Comparison of ENCODE assay signal across 14 cellular contexts in genomic region chr15:92606126-92606835, GRCh38. TPM values are rescaled to one million over a fixed set of nuclear protein-coding genes. Genes with fewer than 3 reads are reported as not detected.
A peak's percentile ranks its signal among the peaks of the same experiment; 100 is the strongest.
DNase-seq lines count a peak whose midpoint lies in the region; FAIRE-seq and TF ChIP-seq lines count a peak whose summit lies in the region.
"Had no signal": no experiment of that assay in that cellular context is flagged by ENCODE, and none has a peak within 500 bp of the region (broad histone marks: within the 10 kb centered on the region; RNA-seq: fewer than 3 reads in every experiment).

No MANE protein-coding gene starts in this region.

- intact Hi-C loops in activated T-helper 2 cell treated with anti-CD3 and anti-CD28 coated beads, Interferon-gamma antibody, Interleukin-2, Interleukin-4, amounts not matched to agents 10 μg/mL and 5 μg/mL and 100 μg/mL, durations not matched to agents 14 hours and 24 hours and 36 hours (cut with micrococcal nuclease): no loop called here

- H3K36me3 ChIP-seq in Peyer's patch: no peaks in the 10 kb centered on the region
- H3K36me3 ChIP-seq in neural progenitor cell: no peaks in the 10 kb centered on the region

- H3K9me3 ChIP-seq in Peyer's patch: no peaks in the 10 kb centered on the region
- no peaks in the 10 kb centered on the region for H3K9me3 ChIP-seq in neural progenitor cell (ENCODE audit: low read depth)

- H3K27ac Mint-ChIP-seq in neural progenitor cell: peak overlapping the region; percentile 13
- no peak overlapping the region for H3K27ac Mint-ChIP-seq in activated T-helper 2 cell treated with anti-CD3 and anti-CD28 coated beads, Interferon-gamma antibody, Interleukin-2, Interleukin-4, amounts not matched to agents 10 μg/mL and 5 μg/mL and 100 μg/mL, durations not matched to agents 14 hours and 24 hours and 36 hours

- H3K9ac ChIP-seq in neural progenitor cell: no peak overlapping the region

- peaks cover 10% of the 10 kb centered on the region for H3K27me3 Mint-ChIP-seq in neural progenitor cell (ENCODE audit: insufficient read depth, low read depth)
- peaks cover 5% of the 10 kb centered on the region for H3K27me3 Mint-ChIP-seq in activated T-helper 2 cell treated with anti-CD3 and anti-CD28 coated beads, Interferon-gamma antibody, Interleukin-2, Interleukin-4, amounts not matched to agents 10 μg/mL and 5 μg/mL and 100 μg/mL, durations not matched to agents 14 hours and 24 hours and 36 hours (ENCODE audit: low read depth)

- H3K9me3 Mint-ChIP-seq in neural progenitor cell: peaks cover 20% of the 10 kb centered on the region
- no peaks in the 10 kb centered on the region for H3K9me3 Mint-ChIP-seq in activated T-helper 2 cell treated with anti-CD3 and anti-CD28 coated beads, Interferon-gamma antibody, Interleukin-2, Interleukin-4, amounts not matched to agents 10 μg/mL and 5 μg/mL and 100 μg/mL, durations not matched to agents 14 hours and 24 hours and 36 hours

- no peaks in the 10 kb centered on the region for H4K20me1 ChIP-seq in neural progenitor cell (ENCODE audit: low read depth)

- peaks cover 3% of the 10 kb centered on the region for H3K36me3 Mint-ChIP-seq in neural progenitor cell
- H3K36me3 Mint-ChIP-seq in activated T-helper 2 cell treated with anti-CD3 and anti-CD28 coated beads, Interferon-gamma antibody, Interleukin-2, Interleukin-4, amounts not matched to agents 10 μg/mL and 5 μg/mL and 100 μg/mL, durations not matched to agents 14 hours and 24 hours and 36 hours (ENCODE audit: low read depth): no peaks in the 10 kb centered on the region

- H3K27ac ChIP-seq in Peyer's patch (no peak overlapping the region), neural progenitor cell (no peak overlapping the region)
- H3K27ac ChIP-seq: C4-2B had no signal

- H3K4me2 ChIP-seq in neural progenitor cell: no peak overlapping the region

- no peaks in the 10 kb centered on the region for H3F3A ChIP-seq in neural progenitor cell (ENCODE audit: low read depth)

- TF ChIP-seq CTCF in Peyer's patch (IDR thresholded peaks at IDR 0.05): no peak
- TF ChIP-seq CTCF in neural progenitor cell (IDR thresholded peaks at IDR 0.05): no peak

- DNase-seq in NCI-H2171 treated with DMSO at 0.1 percent for 48 hours (lab: John Stamatoyannopoulos, UW) (peak; percentile 6), NCI-H2171 (lab: John Stamatoyannopoulos, UW) (no peak), NCI-H187 (lab: John Stamatoyannopoulos, UW) (peak; percentile 88 to 92), Peyer's patch (peak in 2 of 3 donors; percentile 0 to 5), neural progenitor cell (ENCODE audit: low spot score) (no peak), frontal cortex (ENCODE audit: low spot score in 2 of 2) (no peak), Ammon's horn (ENCODE audit: low spot score) (no peak)
- no peak for DNase-seq in activated T-helper 2 cell treated with anti-CD3 and anti-CD28 coated beads, Interferon-gamma antibody, Interleukin-2, Interleukin-4, amounts not matched to agents 10 μg/mL and 5 μg/mL and 100 μg/mL, durations not matched to agents 14 hours and 24 hours and 36 hours (ENCODE audit: low spot score)
- DNase-seq: DMS153, Karpas-422, NCI-H1105 treated with DMSO at 0.1 percent for 48 hours, NCI-H1930, SIG-M5 had no signal

- no peaks in the 10 kb centered on the region for H3K79me2 ChIP-seq in neural progenitor cell (ENCODE audit: low read depth)

- no peak for FAIRE-seq in frontal cortex (lab: Jason Lieb, UNC)

- no peak overlapping the region for H3K4me3 ChIP-seq in Peyer's patch
- no peak overlapping the region for H3K4me3 ChIP-seq in neural progenitor cell

- H3K4me1 ChIP-seq in Peyer's patch (no peaks in the 10 kb centered on the region), neural progenitor cell (peaks cover 10% of the 10 kb centered on the region)

- H3K4me3 Mint-ChIP-seq in neural progenitor cell: no peak overlapping the region
- H3K4me3 Mint-ChIP-seq in activated T-helper 2 cell treated with anti-CD3 and anti-CD28 coated beads, Interferon-gamma antibody, Interleukin-2, Interleukin-4, amounts not matched to agents 10 μg/mL and 5 μg/mL and 100 μg/mL, durations not matched to agents 14 hours and 24 hours and 36 hours (ENCODE audit: low read depth): no peak overlapping the region

- H3K27me3 ChIP-seq in Peyer's patch (no peaks in the 10 kb centered on the region), neural progenitor cell (no peaks in the 10 kb centered on the region)

- peaks cover 19% of the 10 kb centered on the region for H3K4me1 Mint-ChIP-seq in neural progenitor cell
- no peaks in the 10 kb centered on the region for H3K4me1 Mint-ChIP-seq in activated T-helper 2 cell treated with anti-CD3 and anti-CD28 coated beads, Interferon-gamma antibody, Interleukin-2, Interleukin-4, amounts not matched to agents 10 μg/mL and 5 μg/mL and 100 μg/mL, durations not matched to agents 14 hours and 24 hours and 36 hours (ENCODE audit: low read depth)

- TF ChIP-seq POLR2A in Peyer's patch (IDR thresholded peaks at IDR 0.05): no peak

- H2AFZ ChIP-seq in neural progenitor cell (replicated peaks): no peak overlapping the region

RNA-seq across cellular contexts. Expression of gene FAM174B, which starts 49.3 kb away (rescaled TPM):
- 10 to 100 TPM in 2 of 4 donors, 1 to 10 TPM in 2; 9.0 to 14.0 (median 11.4) TPM for total RNA-seq in Peyer's patch
- 8.6 and 10.1 TPM in 2 replicates for total RNA-seq in neural progenitor cell (ENCODE audit: low replicate concordance)
- 16.7 TPM for total RNA-seq in frontal cortex
- total RNA-seq in activated T-helper 2 cell treated with anti-CD3 and anti-CD28 coated beads, Interferon-gamma antibody, Interleukin-2, Interleukin-4, amounts not matched to agents 10 μg/mL and 5 μg/mL and 100 μg/mL, durations not matched to agents 14 hours and 24 hours and 36 hours: 3.0 and 3.7 TPM in 2 replicates

Comparison
In these comparisons a context has a peak if more than half of its experiments do, and no peak if none do; other contexts are left out.
1. DNase-seq: peak in NCI-H2171 treated with DMSO at 0.1 percent for 48 hours (single experiment), NCI-H187 (2 of 2) and Peyer's patch (2 of 3); none in NCI-H2171 (single experiment), neural progenitor cell (single experiment), frontal cortex (0 of 2), activated T-helper 2 cell treated with anti-CD3 and anti-CD28 coated beads, Interferon-gamma antibody, Interleukin-2, Interleukin-4, amounts not matched to agents 10 μg/mL and 5 μg/mL and 100 μg/mL, durations not matched to agents 14 hours and 24 hours and 36 hours (single experiment) and Ammon's horn (single experiment).